ENCODE assay signal across 30 cellular contexts in the genomic region with DNA sequence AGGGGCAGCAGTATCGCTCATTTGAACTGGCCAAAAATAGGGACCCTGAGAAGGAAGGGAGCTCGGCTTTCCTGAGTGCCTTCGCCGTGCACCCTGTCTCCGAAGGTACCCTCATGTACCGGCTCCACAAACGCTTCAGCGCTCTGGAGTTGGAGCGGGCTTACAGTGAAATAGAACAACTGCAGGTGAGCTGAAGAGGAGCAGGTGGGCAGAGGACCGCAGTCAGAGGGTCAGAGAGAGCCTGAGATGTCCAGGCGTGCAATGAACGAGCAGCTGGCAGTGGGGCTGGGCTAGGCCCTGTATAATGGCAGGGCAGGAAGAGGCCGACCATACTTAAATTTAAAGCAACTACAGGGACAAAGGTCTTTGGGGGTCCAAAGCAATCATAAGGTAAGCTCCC. TPM values are rescaled to one million over a fixed set of nuclear protein-coding genes. Genes with fewer than 3 reads are reported as not detected.
"Had no signal": no experiment of that assay in that cellular context is flagged by ENCODE, and none has a peak within 500 bp of the region (broad histone marks: within the 10 kb centered on the region; RNA-seq: fewer than 3 reads in every experiment).

No MANE protein-coding gene starts in this region.

- H3K27me3 Mint-ChIP-seq: activated CD4-positive, alpha-beta memory T cell treated with anti-CD3 and anti-CD28 coated beads, Interleukin-2, amount 10 ng/mL, durations not matched to agents 7 days and 5 days; activated CD4-positive, alpha-beta T cell treated with anti-CD3 and anti-CD28 coated beads for 36 hours; activated naive CD8-positive, alpha-beta T cell treated with anti-CD3 and anti-CD28 coated beads for 36 hours; activated T-helper 17 cell treated with anti-CD3 and anti-CD28 coated beads, Interleukin-2, amount 50 U/mL, for 72 hours had no signal

- H3K27me3 ChIP-seq: brain microvascular endothelial cell, Peyer's patch, SJCRH30 had no signal

- H3K27ac ChIP-seq: brain microvascular endothelial cell, Peyer's patch, SJCRH30, WERI-Rb-1 had no signal

- H3K4me3 ChIP-seq: Peyer's patch, SJCRH30 had no signal

- H3K27ac Mint-ChIP-seq: activated CD4-positive, alpha-beta memory T cell treated with anti-CD3 and anti-CD28 coated beads, Interleukin-2, amount 10 ng/mL, durations not matched to agents 7 days and 5 days; activated CD4-positive, alpha-beta T cell treated with anti-CD3 and anti-CD28 coated beads for 36 hours; activated naive CD4-positive, alpha-beta T cell treated with anti-CD3 and anti-CD28 coated beads, Interleukin-2, amount 10 ng/mL, durations not matched to agents 7 days and 5 days; activated naive CD8-positive, alpha-beta T cell treated with anti-CD3 and anti-CD28 coated beads for 36 hours; activated T-helper 17 cell treated with anti-CD3 and anti-CD28 coated beads, Interleukin-2, amount 50 U/mL, for 72 hours had no signal

- ATAC-seq: activated CD4-positive, alpha-beta T cell treated with anti-CD3 and anti-CD28 coated beads for 36 hours; activated T-helper 17 cell treated with anti-CD3 and anti-CD28 coated beads, Interleukin-2, amount 50 U/mL, for 72 hours had no signal

- H3K9ac ChIP-seq: SK-N-SH had no signal

- DNase-seq: activated CD4-positive, alpha-beta memory T cell treated with anti-CD3 and anti-CD28 coated beads, Interleukin-2, amount 10 ng/mL, durations not matched to agents 7 days and 5 days; activated CD4-positive, alpha-beta T cell treated with anti-CD3 and anti-CD28 coated beads for 36 hours; activated CD4-positive, alpha-beta T cell treated with anti-CD3 and anti-CD28 coated beads, Interleukin-2, amount 50 U/mL, for 1 hour; activated gamma-delta T cell treated with Interleukin-2 at 50 U/mL for 16 hours; activated naive CD4-positive, alpha-beta T cell treated with anti-CD3 and anti-CD28 coated beads, Interleukin-2, amount 10 ng/mL, durations not matched to agents 7 days and 5 days; activated naive CD8-positive, alpha-beta T cell treated with anti-CD3 and anti-CD28 coated beads for 36 hours; activated T-cell treated with anti-CD3 and anti-CD28 coated beads for 4 hours; activated T-cell treated with anti-CD3 and anti-CD28 coated beads, Interleukin-2, amount 50 U/mL, for 48 hours; brain microvascular endothelial cell; Karpas-422; MM.1S; NCI-H1105; NCI-H1436; NCI-H1694 treated with DMSO at 0.1 percent for 48 hours; NCI-H2029 treated with DMSO at 0.1 percent for 48 hours; NCI-H345; NCI-H510A; NCI-H526 treated with DMSO at 0.1 percent for 48 hours; NK-92 treated with Interleukin-12 subunit alpha and Interleukin-12 subunit beta, amount 100 ng/mL, for 24 hours; Right ventricle myocardium superior; SJCRH30; SK-N-SH; T-helper 1 cell; WERI-Rb-1 had no signal

- H3K4me3 Mint-ChIP-seq: activated CD4-positive, alpha-beta memory T cell treated with anti-CD3 and anti-CD28 coated beads, Interleukin-2, amount 10 ng/mL, durations not matched to agents 7 days and 5 days; activated CD4-positive, alpha-beta T cell treated with anti-CD3 and anti-CD28 coated beads for 36 hours; activated naive CD4-positive, alpha-beta T cell treated with anti-CD3 and anti-CD28 coated beads, Interleukin-2, amount 10 ng/mL, durations not matched to agents 7 days and 5 days; activated naive CD8-positive, alpha-beta T cell treated with anti-CD3 and anti-CD28 coated beads for 36 hours; activated T-helper 17 cell treated with anti-CD3 and anti-CD28 coated beads, Interleukin-2, amount 50 U/mL, for 72 hours had no signal

- H3K9me3 Mint-ChIP-seq: activated CD4-positive, alpha-beta memory T cell treated with anti-CD3 and anti-CD28 coated beads, Interleukin-2, amount 10 ng/mL, durations not matched to agents 7 days and 5 days; activated naive CD4-positive, alpha-beta T cell treated with anti-CD3 and anti-CD28 coated beads, Interleukin-2, amount 10 ng/mL, durations not matched to agents 7 days and 5 days; activated naive CD8-positive, alpha-beta T cell treated with anti-CD3 and anti-CD28 coated beads for 36 hours; activated T-helper 17 cell treated with anti-CD3 and anti-CD28 coated beads, Interleukin-2, amount 50 U/mL, for 72 hours had no signal

- H3K9me3 ChIP-seq: Peyer's patch, SJCRH30, SK-N-SH had no signal

- H3K4me2 ChIP-seq: SK-N-SH had no signal

RNA-seq across cellular contexts. Expression of gene H2BK1, which starts 26.1 kb away (rescaled TPM):
- total RNA-seq: activated CD4-positive, alpha-beta memory T cell treated with anti-CD3 and anti-CD28 coated beads, Interleukin-2, amount 10 ng/mL, durations not matched to agents 7 days and 5 days; activated CD4-positive, alpha-beta T cell treated with anti-CD3 and anti-CD28 coated beads for 36 hours; activated CD8-positive, alpha-beta memory T cell treated with anti-CD3 and anti-CD28 coated beads for 36 hours; activated naive CD8-positive, alpha-beta T cell treated with anti-CD3 and anti-CD28 coated beads for 36 hours; cardiac septum; Peyer's patch; Right ventricle myocardium superior; SJCRH30 had no signal
- polyA plus RNA-seq: adipose tissue, SK-N-SH had no signal

RNA-seq across cellular contexts. Expression of gene ASB10, which starts 49.4 kb away (rescaled TPM):
- total RNA-seq: activated CD4-positive, alpha-beta memory T cell treated with anti-CD3 and anti-CD28 coated beads, Interleukin-2, amount 10 ng/mL, durations not matched to agents 7 days and 5 days; activated CD4-positive, alpha-beta T cell treated with anti-CD3 and anti-CD28 coated beads for 36 hours; activated CD8-positive, alpha-beta memory T cell treated with anti-CD3 and anti-CD28 coated beads for 36 hours; activated naive CD8-positive, alpha-beta T cell treated with anti-CD3 and anti-CD28 coated beads for 36 hours; activated T-helper 17 cell treated with anti-CD3 and anti-CD28 coated beads, Interleukin-2, amount 50 U/mL, for 72 hours; Peyer's patch; SJCRH30; T-helper 2 cell treated with Interferon-gamma antibody and Interleukin-4, amounts not matched to agents 100 ng/mL and 5 ng/mL, for 36 hours had no signal
- polyA plus RNA-seq: adipose tissue, SK-N-SH had no signal
